Comparison of ENCODE assay signal across 1 cellular context in the genomic region with DNA sequence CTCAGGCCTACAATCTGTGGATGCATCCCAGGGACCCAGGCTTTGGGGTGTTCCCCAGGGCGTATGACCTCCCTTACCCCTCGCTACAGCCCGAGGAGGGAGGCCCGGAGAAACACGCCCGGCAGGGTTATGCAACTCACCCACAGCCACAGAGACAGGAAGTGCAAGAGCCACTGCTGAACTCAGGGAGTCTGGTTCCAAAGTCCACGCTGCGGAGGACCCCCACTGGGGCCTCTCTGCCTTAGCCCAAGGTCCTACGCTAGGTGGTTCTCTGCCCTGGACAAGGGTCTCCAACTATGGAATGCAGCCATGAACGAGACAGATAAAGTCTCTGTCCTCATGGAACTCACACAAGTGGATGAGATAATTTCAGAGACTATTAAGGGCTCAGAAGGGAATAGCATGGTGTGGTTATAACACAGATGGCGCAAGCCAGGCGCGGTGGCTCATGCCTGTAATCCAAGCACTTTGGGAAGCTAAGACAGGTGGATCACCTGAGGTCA.
TF ChIP-seq lines count a peak whose summit lies in the region.

No MANE protein-coding gene starts in this region.

TF ChIP-seq in GM23338, 12 proteins besides CTCF, POLR2A, EP300 and RAD21 (continued from another document):
- no peak for TF ChIP-seq CREB1 (CRISPR knock-in tag; IDR thresholded peaks at IDR 0.05; ENCODE audit: low read depth)
- TF ChIP-seq, protein P1, sequence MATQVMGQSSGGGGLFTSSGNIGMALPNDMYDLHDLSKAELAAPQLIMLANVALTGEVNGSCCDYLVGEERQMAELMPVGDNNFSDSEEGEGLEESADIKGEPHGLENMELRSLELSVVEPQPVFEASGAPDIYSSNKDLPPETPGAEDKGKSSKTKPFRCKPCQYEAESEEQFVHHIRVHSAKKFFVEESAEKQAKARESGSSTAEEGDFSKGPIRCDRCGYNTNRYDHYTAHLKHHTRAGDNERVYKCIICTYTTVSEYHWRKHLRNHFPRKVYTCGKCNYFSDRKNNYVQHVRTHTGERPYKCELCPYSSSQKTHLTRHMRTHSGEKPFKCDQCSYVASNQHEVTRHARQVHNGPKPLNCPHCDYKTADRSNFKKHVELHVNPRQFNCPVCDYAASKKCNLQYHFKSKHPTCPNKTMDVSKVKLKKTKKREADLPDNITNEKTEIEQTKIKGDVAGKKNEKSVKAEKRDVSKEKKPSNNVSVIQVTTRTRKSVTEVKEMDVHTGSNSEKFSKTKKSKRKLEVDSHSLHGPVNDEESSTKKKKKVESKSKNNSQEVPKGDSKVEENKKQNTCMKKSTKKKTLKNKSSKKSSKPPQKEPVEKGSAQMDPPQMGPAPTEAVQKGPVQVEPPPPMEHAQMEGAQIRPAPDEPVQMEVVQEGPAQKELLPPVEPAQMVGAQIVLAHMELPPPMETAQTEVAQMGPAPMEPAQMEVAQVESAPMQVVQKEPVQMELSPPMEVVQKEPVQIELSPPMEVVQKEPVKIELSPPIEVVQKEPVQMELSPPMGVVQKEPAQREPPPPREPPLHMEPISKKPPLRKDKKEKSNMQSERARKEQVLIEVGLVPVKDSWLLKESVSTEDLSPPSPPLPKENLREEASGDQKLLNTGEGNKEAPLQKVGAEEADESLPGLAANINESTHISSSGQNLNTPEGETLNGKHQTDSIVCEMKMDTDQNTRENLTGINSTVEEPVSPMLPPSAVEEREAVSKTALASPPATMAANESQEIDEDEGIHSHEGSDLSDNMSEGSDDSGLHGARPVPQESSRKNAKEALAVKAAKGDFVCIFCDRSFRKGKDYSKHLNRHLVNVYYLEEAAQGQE (IDR thresholded peaks at IDR 0.05; ENCODE audit: unreplicated experiment): no peak
- no peak for TF ChIP-seq EZH2phosphoT487 (IDR thresholded peaks at IDR 0.05; ENCODE audit: unreplicated experiment)
- TF ChIP-seq ZNF114 (CRISPR knock-in tag; IDR thresholded peaks at IDR 0.05): no peak
- TF ChIP-seq, protein P2, sequence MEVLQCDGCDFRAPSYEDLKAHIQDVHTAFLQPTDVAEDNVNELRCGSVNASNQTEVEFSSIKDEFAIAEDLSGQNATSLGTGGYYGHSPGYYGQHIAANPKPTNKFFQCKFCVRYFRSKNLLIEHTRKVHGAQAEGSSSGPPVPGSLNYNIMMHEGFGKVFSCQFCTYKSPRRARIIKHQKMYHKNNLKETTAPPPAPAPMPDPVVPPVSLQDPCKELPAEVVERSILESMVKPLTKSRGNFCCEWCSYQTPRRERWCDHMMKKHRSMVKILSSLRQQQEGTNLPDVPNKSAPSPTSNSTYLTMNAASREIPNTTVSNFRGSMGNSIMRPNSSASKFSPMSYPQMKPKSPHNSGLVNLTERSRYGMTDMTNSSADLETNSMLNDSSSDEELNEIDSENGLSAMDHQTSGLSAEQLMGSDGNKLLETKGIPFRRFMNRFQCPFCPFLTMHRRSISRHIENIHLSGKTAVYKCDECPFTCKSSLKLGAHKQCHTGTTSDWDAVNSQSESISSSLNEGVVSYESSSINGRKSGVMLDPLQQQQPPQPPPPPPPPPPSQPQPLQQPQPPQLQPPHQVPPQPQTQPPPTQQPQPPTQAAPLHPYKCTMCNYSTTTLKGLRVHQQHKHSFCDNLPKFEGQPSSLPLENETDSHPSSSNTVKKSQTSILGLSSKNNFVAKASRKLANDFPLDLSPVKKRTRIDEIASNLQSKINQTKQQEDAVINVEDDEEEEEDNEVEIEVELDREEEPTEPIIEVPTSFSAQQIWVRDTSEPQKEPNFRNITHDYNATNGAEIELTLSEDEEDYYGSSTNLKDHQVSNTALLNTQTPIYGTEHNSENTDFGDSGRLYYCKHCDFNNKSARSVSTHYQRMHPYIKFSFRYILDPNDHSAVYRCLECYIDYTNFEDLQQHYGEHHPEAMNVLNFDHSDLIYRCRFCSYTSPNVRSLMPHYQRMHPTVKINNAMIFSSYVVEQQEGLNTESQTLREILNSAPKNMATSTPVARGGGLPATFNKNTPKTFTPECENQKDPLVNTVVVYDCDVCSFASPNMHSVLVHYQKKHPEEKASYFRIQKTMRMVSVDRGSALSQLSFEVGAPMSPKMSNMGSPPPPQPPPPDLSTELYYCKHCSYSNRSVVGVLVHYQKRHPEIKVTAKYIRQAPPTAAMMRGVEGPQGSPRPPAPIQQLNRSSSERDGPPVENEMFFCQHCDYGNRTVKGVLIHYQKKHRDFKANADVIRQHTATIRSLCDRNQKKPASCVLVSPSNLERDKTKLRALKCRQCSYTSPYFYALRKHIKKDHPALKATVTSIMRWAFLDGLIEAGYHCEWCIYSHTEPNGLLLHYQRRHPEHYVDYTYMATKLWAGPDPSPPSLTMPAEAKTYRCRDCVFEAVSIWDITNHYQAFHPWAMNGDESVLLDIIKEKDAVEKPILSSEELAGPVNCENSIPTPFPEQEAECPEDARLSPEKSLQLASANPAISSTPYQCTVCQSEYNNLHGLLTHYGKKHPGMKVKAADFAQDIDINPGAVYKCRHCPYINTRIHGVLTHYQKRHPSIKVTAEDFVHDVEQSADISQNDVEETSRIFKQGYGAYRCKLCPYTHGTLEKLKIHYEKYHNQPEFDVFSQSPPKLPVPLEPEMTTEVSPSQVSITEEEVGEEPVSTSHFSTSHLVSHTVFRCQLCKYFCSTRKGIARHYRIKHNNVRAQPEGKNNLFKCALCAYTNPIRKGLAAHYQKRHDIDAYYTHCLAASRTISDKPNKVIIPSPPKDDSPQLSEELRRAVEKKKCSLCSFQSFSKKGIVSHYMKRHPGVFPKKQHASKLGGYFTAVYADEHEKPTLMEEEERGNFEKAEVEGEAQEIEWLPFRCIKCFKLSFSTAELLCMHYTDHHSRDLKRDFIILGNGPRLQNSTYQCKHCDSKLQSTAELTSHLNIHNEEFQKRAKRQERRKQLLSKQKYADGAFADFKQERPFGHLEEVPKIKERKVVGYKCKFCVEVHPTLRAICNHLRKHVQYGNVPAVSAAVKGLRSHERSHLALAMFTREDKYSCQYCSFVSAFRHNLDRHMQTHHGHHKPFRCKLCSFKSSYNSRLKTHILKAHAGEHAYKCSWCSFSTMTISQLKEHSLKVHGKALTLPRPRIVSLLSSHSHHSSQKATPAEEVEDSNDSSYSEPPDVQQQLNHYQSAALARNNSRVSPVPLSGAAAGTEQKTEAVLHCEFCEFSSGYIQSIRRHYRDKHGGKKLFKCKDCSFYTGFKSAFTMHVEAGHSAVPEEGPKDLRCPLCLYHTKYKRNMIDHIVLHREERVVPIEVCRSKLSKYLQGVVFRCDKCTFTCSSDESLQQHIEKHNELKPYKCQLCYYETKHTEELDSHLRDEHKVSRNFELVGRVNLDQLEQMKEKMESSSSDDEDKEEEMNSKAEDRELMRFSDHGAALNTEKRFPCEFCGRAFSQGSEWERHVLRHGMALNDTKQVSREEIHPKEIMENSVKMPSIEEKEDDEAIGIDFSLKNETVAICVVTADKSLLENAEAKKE (CRISPR knock-in tag; IDR thresholded peaks at IDR 0.05): no peak
- no peak for TF ChIP-seq EZH2 (IDR thresholded peaks at IDR 0.05; ENCODE audit: low read depth, unreplicated experiment)
- no peak for TF ChIP-seq STAT1 (IDR thresholded peaks at IDR 0.05; ENCODE audit: unreplicated experiment)
- no peak for TF ChIP-seq POLR2AphosphoS5 (IDR thresholded peaks at IDR 0.05; ENCODE audit: low read depth)
